29 cellular contexts compared by ENCODE assay signal in the genomic region with DNA sequence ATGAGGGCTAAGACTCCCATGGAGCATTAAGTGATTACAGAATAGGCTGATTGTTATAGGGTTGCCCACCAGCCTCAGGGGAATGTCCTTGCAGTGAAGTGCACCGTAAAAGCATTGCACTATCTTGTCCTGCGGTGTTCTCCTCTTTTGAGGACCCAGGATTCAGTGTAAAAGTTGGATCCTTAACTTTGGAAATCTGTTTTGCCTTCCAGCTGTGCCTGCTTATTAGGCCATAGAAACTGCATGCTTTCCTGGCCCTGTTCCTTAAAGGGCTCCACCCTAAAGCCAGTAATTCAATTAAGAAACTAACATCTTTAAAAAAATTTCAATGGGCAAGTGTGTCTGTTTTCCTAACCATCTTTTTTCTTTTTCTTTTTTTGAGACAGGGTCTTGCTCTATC.
"Had no signal": no experiment of that assay in that cellular context is flagged by ENCODE, and none has a peak within 500 bp of the region (broad histone marks: within the 10 kb centered on the region; RNA-seq: fewer than 3 reads in every experiment).

No MANE protein-coding gene starts in this region.

- H3K4me3 Mint-ChIP-seq: dendritic cell treated with granulocyte-macrophage colony-stimulating factor and Interleukin-4, amounts not matched to agents 40 ng/mL and 50 ng/mL, for 4 days; effector memory CD8-positive, alpha-beta T cell; endodermal cell had no signal

- H3K36me3 ChIP-seq: colonic mucosa, esophagus muscularis mucosa, esophagus squamous epithelium, gastrocnemius medialis, gastroesophageal sphincter, heart left ventricle, heart right ventricle had no signal

- ATAC-seq: effector memory CD8-positive, alpha-beta T cell; esophagus mucosa; foreskin keratinocyte; gastrocnemius medialis; gastroesophageal sphincter; heart left ventricle; heart right ventricle had no signal

- H3K27ac ChIP-seq: colonic mucosa, coronary artery, dorsolateral prefrontal cortex, epithelial cell of prostate, esophagus muscularis mucosa, esophagus squamous epithelium, foreskin keratinocyte, gastrocnemius medialis, gastroesophageal sphincter had no signal

- H3K4me1 Mint-ChIP-seq: endodermal cell had no signal

- H3K27ac Mint-ChIP-seq: dendritic cell treated with granulocyte-macrophage colony-stimulating factor and Interleukin-4, amounts not matched to agents 40 ng/mL and 50 ng/mL, for 4 days; effector memory CD8-positive, alpha-beta T cell; endodermal cell had no signal

- H3K9me3 Mint-ChIP-seq: dendritic cell treated with granulocyte-macrophage colony-stimulating factor and Interleukin-4, amounts not matched to agents 40 ng/mL and 50 ng/mL, for 4 days; effector memory CD8-positive, alpha-beta T cell had no signal

- H3K9me3 ChIP-seq: colonic mucosa, esophagus muscularis mucosa, gastrocnemius medialis, gastroesophageal sphincter had no signal

- FAIRE-seq: colon, endometrium, endothelial cell of umbilical vein, frontal cortex had no signal

- H3K27me3 ChIP-seq: colonic mucosa, dorsolateral prefrontal cortex, esophagus muscularis mucosa, esophagus squamous epithelium, foreskin keratinocyte, gastrocnemius medialis, heart left ventricle, heart right ventricle had no signal

- H3K4me3 ChIP-seq: colonic mucosa, coronary artery, dorsolateral prefrontal cortex, esophagus muscularis mucosa, esophagus squamous epithelium, gastrocnemius medialis, gastroesophageal sphincter, heart left ventricle, heart right ventricle had no signal

- DNase-seq: colonic mucosa; cortex of kidney; dermis blood vessel endothelial cell; dorsolateral prefrontal cortex; effector CD4-positive, alpha-beta T cell; effector CD8-positive, alpha-beta T cell; effector memory CD4-positive, alpha-beta T cell; effector memory CD8-positive, alpha-beta T cell; endodermal cell; erythroblast; esophagus squamous epithelium; foreskin fibroblast; foreskin keratinocyte; foreskin melanocyte; gastrocnemius medialis; glutamatergic neuron; head of caudate nucleus; heart left ventricle; heart right ventricle had no signal

- H3K4me1 ChIP-seq: colonic mucosa, foreskin keratinocyte had no signal
